Comparison of ENCODE assay signal across 8 cellular contexts in genomic region chr15:41774873-41775417, GRCh38. TPM values are rescaled to one million over a fixed set of nuclear protein-coding genes. Genes with fewer than 3 reads are reported as not detected.
A peak's percentile ranks its signal among the peaks of the same experiment; 100 is the strongest.
DNase-seq lines count a peak whose midpoint lies in the region; ATAC-seq and TF ChIP-seq lines count a peak whose summit lies in the region.

No MANE protein-coding gene starts in this region.

- H3K9me3 Mint-ChIP-seq in naive B cell, result no peaks in the 10 kb centered on the region

- H3K27me3 ChIP-seq in NT2/D1 (ENCODE audit: insufficient read depth, insufficient read length) (no peaks in the 10 kb centered on the region), dorsolateral prefrontal cortex (no peaks in the 10 kb centered on the region)

- no peaks in the 10 kb centered on the region for H3K36me3 Mint-ChIP-seq in naive B cell

- H3K4me3 ChIP-seq in NT2/D1 (ENCODE audit: insufficient read length, low read depth) (peak overlapping the region; percentile 61), dorsolateral prefrontal cortex (peak overlapping the region; percentile 58 to 95 (median 86))

- peak overlapping the region; percentile 72 to 97 (median 94) for H3K27ac Mint-ChIP-seq in naive B cell

- peaks cover 4% of the 10 kb centered on the region for H3K4me1 ChIP-seq in NT2/D1 (ENCODE audit: insufficient read depth, insufficient read length)

- ATAC-seq in GM18511 (IDR thresholded peaks at IDR 0.05; ENCODE audit: unreplicated experiment), result peak; percentile 12
- no peak for ATAC-seq in naive B cell (ENCODE audit: low read depth in 2 of 2)
- no peak for ATAC-seq in HG02981 (IDR thresholded peaks at IDR 0.05; ENCODE audit: unreplicated experiment)
- no peak for ATAC-seq in GM18519 (IDR thresholded peaks at IDR 0.05; ENCODE audit: low FRiP score, unreplicated experiment)

- H3K27me3 Mint-ChIP-seq in naive B cell, result no peaks in the 10 kb centered on the region

- TF ChIP-seq CTCF in dorsolateral prefrontal cortex (IDR thresholded peaks at IDR 0.05 in 54 of 56, conservative IDR thresholded peaks at IDR 0.05 in 2 of 56; ENCODE audit: low read depth in 1 of 56, partially characterized antibody in 56 of 56), result no peak

- H3K36me3 ChIP-seq in NT2/D1 (ENCODE audit: insufficient read depth, insufficient read length, low read length), result no peaks in the 10 kb centered on the region

- peaks cover 55 to 70% (median 65%) of the 10 kb centered on the region in 3 donors for H3K4me1 Mint-ChIP-seq in naive B cell

- no peak for DNase-seq in NT2/D1 (ENCODE audit: low read depth, low spot score)
- no peak for DNase-seq in dorsolateral prefrontal cortex
- no peak for DNase-seq in naive B cell
- DNase-seq in ureter (ENCODE audit: low spot score), result no peak
- no peak for DNase-seq in medulla oblongata (ENCODE audit: extremely low spot score)

- H3K27ac ChIP-seq in dorsolateral prefrontal cortex, result peak overlapping the region; percentile 68 to 97 (median 91)

- H3K4me3 Mint-ChIP-seq in naive B cell, result peak overlapping the region; percentile 94 to 98 (median 96)

- intact Hi-C loops in dorsolateral prefrontal cortex (cut with DNase I), result loop anchor here (1.0 to 10.0 kb wide), 6 partner anchors 36 to 216 kb away; partner anchors contain the start of genes TYRO3 (in 2 of the 2) and EHD4 (in 1 of the 2)

- H3K9ac ChIP-seq in NT2/D1 (ENCODE audit: insufficient read length, low read depth), result peak overlapping the region; percentile 70

- H3K9me3 ChIP-seq in NT2/D1 (ENCODE audit: insufficient read depth, low read length), result no peaks in the 10 kb centered on the region

RNA-seq across cellular contexts. Expression of gene MAPKBP1, which starts 0.7 kb away (rescaled TPM):
- 100 to 1,000 TPM in 22 of 120 experiments, 10 to 100 TPM in 98; 50.5 to 136 (median 77.6) TPM for total RNA-seq in dorsolateral prefrontal cortex
- 1 to 10 TPM in 5 of 6 donors, not detected in 1; 1.6 to 5.5 (median 2.2) TPM for polyA plus RNA-seq in naive B cell (ENCODE audit: low read depth in 6 of 6)
- 39.6 TPM for total RNA-seq in ureter

RNA-seq across cellular contexts. Expression of gene JMJD7, which starts 52.9 kb away (rescaled TPM):
- total RNA-seq in dorsolateral prefrontal cortex (10 to 100 TPM; 13.4 to 55.9 (median 25.6) TPM), ureter (48.6 TPM)
- 10 to 100 TPM; 11.3 to 32.6 (median 14.3) TPM for polyA plus RNA-seq in naive B cell (ENCODE audit: low read depth in 6 of 6)
